8 cellular contexts compared by ENCODE assay signal in the genomic region with DNA sequence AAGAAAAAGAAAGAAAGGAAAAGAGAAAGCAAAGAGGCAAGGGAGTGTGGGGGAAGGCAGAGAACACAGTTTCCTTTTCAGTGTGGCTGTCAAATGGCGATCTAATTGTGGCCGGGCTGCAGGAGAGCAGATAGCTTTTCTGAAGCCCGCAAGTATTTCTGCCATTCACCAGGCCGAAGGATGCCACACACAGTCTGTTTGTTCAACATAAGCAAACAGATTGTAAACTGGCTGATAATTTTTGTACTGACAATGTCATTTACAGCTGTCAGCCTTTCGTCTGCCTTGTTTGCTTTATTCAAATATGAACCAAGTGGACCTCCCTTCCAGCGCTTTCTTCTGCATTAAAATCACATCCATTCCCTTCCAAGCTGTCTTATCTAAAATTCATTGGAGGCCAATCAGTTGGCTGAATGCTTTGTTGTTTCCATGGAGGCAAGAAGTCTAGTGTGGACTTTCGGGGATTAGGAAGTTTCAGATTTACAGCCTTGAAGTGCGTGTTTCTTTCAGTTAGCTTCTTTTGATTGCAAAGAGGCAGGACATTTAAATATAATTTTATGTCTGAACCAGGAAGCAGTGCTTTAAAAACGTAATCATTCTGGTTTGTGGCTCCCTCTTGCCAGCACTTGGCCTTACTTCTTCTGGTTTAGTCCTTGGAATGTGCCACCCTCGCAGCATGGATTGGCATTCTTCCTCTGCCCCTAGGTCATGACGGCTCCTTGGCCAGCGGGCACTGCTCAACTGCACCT.
DNase-seq lines count a peak whose midpoint lies in the region; ATAC-seq, FAIRE-seq and TF ChIP-seq lines count a peak whose summit lies in the region.

No MANE protein-coding gene starts in this region.

- WGBS in hepatocyte (ENCODE audit: low lambda C conversion rate, missing lambda C conversion rate), result 20% methylated on average over 12 of the region's 12 CpGs
- WGBS in small intestine, 3 donors, result 6 to 23% (median 19%) methylated on average over 12 of the region's 12 CpGs

- DNase-seq in OCI-M1 (lab: John Stamatoyannopoulos, UW), result peak; percentile 84
- DNase-seq in hepatocyte (ENCODE audit: low spot score), result peak; percentile 23
- peak; percentile 40 for DNase-seq in small intestine
- no peak for DNase-seq in activated T-cell treated with anti-CD3 and anti-CD28 coated beads for 4 hours
- DNase-seq in stimulated activated CD4-positive, alpha-beta T cell treated with anti-CD3 and anti-CD28 coated beads, Interleukin-2, amount 100 ng/mL, for 48 hours, result no peak
- DNase-seq in GM10248 (ENCODE audit: extremely low spot score), result no peak

- H3K79me2 ChIP-seq in hepatocyte, result no peaks in the 10 kb centered on the region

- H3K36me3 ChIP-seq in hepatocyte (replicated peaks; ENCODE audit: insufficient read depth, low read depth), result no peaks in the 10 kb centered on the region
- no peaks in the 10 kb centered on the region for H3K36me3 ChIP-seq in small intestine (ENCODE audit: control insufficient read depth in 2 of 2, insufficient read depth in 2 of 2, low read length in 2 of 2)

- H3K27me3 ChIP-seq in hepatocyte (peaks cover 6% of the 10 kb centered on the region), small intestine (ENCODE audit: control insufficient read depth in 2 of 2, insufficient read depth in 2 of 2, low read length in 2 of 2) (no peaks in the 10 kb centered on the region)

- TF ChIP-seq CTCF in hepatocyte (IDR thresholded peaks at IDR 0.05; ENCODE audit: poor library complexity) (no peak), GM10248 (IDR thresholded peaks at IDR 0.05; ENCODE audit: control extremely low read depth, extremely low read depth, low read depth, missing control alignments) (no peak)

- POLR2A ChIA-PET in GM10248 (lab: Yijun Ruan, JAX), result no interaction called here

- H3K4me3 ChIP-seq in hepatocyte (peak overlapping the region; percentile 12), small intestine (ENCODE audit: low read depth in 1 of 2, low read length in 2 of 2) (peak overlapping the region in 1 of 2 donors; percentile 13)

- H3K4me2 ChIP-seq in hepatocyte, result peak overlapping the region; percentile 77

- H4K20me1 ChIP-seq in hepatocyte (ENCODE audit: insufficient read depth, poor library complexity, severe bottlenecking), result no peaks in the 10 kb centered on the region

- peak; percentile 73 for ATAC-seq in GM21717 (IDR thresholded peaks at IDR 0.05; ENCODE audit: unreplicated experiment)
- ATAC-seq in GM21381 (IDR thresholded peaks at IDR 0.05; ENCODE audit: unreplicated experiment), result no peak

- peak overlapping the region; percentile 62 for H2AFZ ChIP-seq in hepatocyte

- FAIRE-seq in small intestine (lab: Jason Lieb, UNC), result no peak

- H3K4me1 ChIP-seq in hepatocyte (ENCODE audit: insufficient read depth) (peaks cover 11% of the 10 kb centered on the region), small intestine (ENCODE audit: control insufficient read depth in 2 of 2, insufficient read depth in 1 of 2, low read depth in 1 of 2, low read length in 1 of 2) (no peaks in the 10 kb centered on the region)

- no peaks in the 10 kb centered on the region for H3K9me2 ChIP-seq in hepatocyte (replicated peaks; ENCODE audit: insufficient read depth)

- H3K9me3 ChIP-seq in hepatocyte (ENCODE audit: low read depth), result no peaks in the 10 kb centered on the region
- H3K9me3 ChIP-seq in small intestine (ENCODE audit: control insufficient read depth, low read depth), result no peaks in the 10 kb centered on the region

- H3K27ac ChIP-seq in hepatocyte (peak overlapping the region; percentile 67), small intestine (ENCODE audit: low read depth in 1 of 2, low read length in 1 of 2) (no peak overlapping the region)

- CTCF ChIA-PET in GM10248 (lab: Yijun Ruan, JAX), result no interaction called here

Comparison
In these comparisons a context has a peak if more than half of its experiments do, and no peak if none do; other contexts are left out.
1. DNase-seq: peak in OCI-M1 (single experiment), hepatocyte (single experiment) and small intestine (single experiment); none in activated T-cell treated with anti-CD3 and anti-CD28 coated beads for 4 hours (single experiment), stimulated activated CD4-positive, alpha-beta T cell treated with anti-CD3 and anti-CD28 coated beads, Interleukin-2, amount 100 ng/mL, for 48 hours (0 of 2) and GM10248 (single experiment).